Comparison of ENCODE assay signal across 13 cellular contexts in genomic region chr17:35160354-35161201, GRCh38. TPM values are rescaled to one million over a fixed set of nuclear protein-coding genes. Genes with fewer than 3 reads are reported as not detected.
DNase-seq lines count a peak whose midpoint lies in the region; ATAC-seq lines count a peak whose summit lies in the region.
"Had no signal": no experiment of that assay in that cellular context is flagged by ENCODE, and none has a peak within 500 bp of the region (broad histone marks: within the 10 kb centered on the region; RNA-seq: fewer than 3 reads in every experiment).

No MANE protein-coding gene starts in this region.

- H3K9me3 Mint-ChIP-seq in immature natural killer cell = no peaks in the 10 kb centered on the region
- H3K9me3 Mint-ChIP-seq: nephron progenitor cell had no signal

- no peaks in the 10 kb centered on the region for H3K9me3 ChIP-seq in thymus (ENCODE audit: control insufficient read depth)
- H3K9me3 ChIP-seq: Peyer's patch, uterus had no signal

- no peaks in the 10 kb centered on the region for H3K36me3 ChIP-seq in thymus (ENCODE audit: control insufficient read depth, insufficient read depth)
- H3K36me3 ChIP-seq: Peyer's patch, uterus had no signal

- no peak for ATAC-seq in GM21390 (IDR thresholded peaks at IDR 0.05; ENCODE audit: unreplicated experiment)
- ATAC-seq: left lobe of liver had no signal

- H3K4me3 Mint-ChIP-seq in immature natural killer cell = peak overlapping the region; percentile 71 to 82 (median 77)
- H3K4me3 Mint-ChIP-seq: nephron progenitor cell had no signal

- H3K36me3 Mint-ChIP-seq in immature natural killer cell = no peaks in the 10 kb centered on the region

- peaks cover 0 to 1% (median 0%) of the 10 kb centered on the region in 3 donors for H3K27me3 Mint-ChIP-seq in immature natural killer cell (ENCODE audit: low read depth in 3 of 3)

- WGBS in thymus = 78% methylated on average over 13 of the region's 13 CpGs

- DNase-seq in activated gamma-delta T cell treated with Interleukin-2 at 50 U/mL for 16 hours = peak; percentile 18
- DNase-seq in activated gamma-delta T cell (lab: John Stamatoyannopoulos, UW) = no peak
- DNase-seq in activated T-cell treated with anti-CD3 and anti-CD28 coated beads, Interleukin-2, amount 50 U/mL, for 1 hour = peak; percentile 68
- DNase-seq in immature natural killer cell = peak; percentile 73 to 80 (median 78)
- no peak for DNase-seq in COLO829 (ENCODE audit: low spot score)
- DNase-seq in NCI-H146 treated with DMSO at 0.1 percent for 48 hours (lab: John Stamatoyannopoulos, UW; ENCODE audit: unreplicated experiment) = no peak
- DNase-seq: nephron progenitor cell, uterus had no signal

- peak overlapping the region; percentile 88 to 98 (median 95) for H3K27ac Mint-ChIP-seq in immature natural killer cell
- H3K27ac Mint-ChIP-seq: nephron progenitor cell had no signal

- H3K27ac ChIP-seq in thymus (ENCODE audit: low read depth) = peak overlapping the region; percentile 70
- H3K27ac ChIP-seq: cardiac muscle cell, uterus had no signal

- H3K4me1 Mint-ChIP-seq in immature natural killer cell = peaks cover 47 to 48% of the 10 kb centered on the region in 2 donors
- H3K4me1 Mint-ChIP-seq: nephron progenitor cell had no signal

- no peak overlapping the region for H3K4me3 ChIP-seq in thymus (ENCODE audit: low read length)
- H3K4me3 ChIP-seq: cardiac muscle cell, Peyer's patch, uterus had no signal

- peaks cover 10% of the 10 kb centered on the region for H3K4me1 ChIP-seq in thymus (ENCODE audit: control insufficient read depth, insufficient read depth, low read length)
- H3K4me1 ChIP-seq: Peyer's patch, uterus had no signal

- no peaks in the 10 kb centered on the region for H3K27me3 ChIP-seq in thymus (ENCODE audit: control insufficient read depth, insufficient read depth)
- H3K27me3 ChIP-seq: cardiac muscle cell, Peyer's patch, uterus had no signal

RNA-seq across cellular contexts. Expression of gene UNC45B, which starts 13.0 kb away (rescaled TPM):
- polyA plus RNA-seq in immature natural killer cell (1 to 10 TPM in 1 of 3 donors, under 1 TPM in 1, not detected in 1; 0.41 to 1.0 TPM), thymus (0.27 TPM)

RNA-seq across cellular contexts. Expression of gene NLE1, which starts 18.5 kb away (rescaled TPM):
- polyA plus RNA-seq in immature natural killer cell = 1 to 10 TPM; 2.1 to 4.7 (median 3.3) TPM
- 4.9 TPM for polyA plus RNA-seq in thymus

RNA-seq across cellular contexts. Expression of gene SLC35G3, which starts 33.6 kb away (rescaled TPM):
- polyA plus RNA-seq in immature natural killer cell (not detected), thymus (0.09 TPM)

RNA-seq across cellular contexts. Expression of gene FNDC8, which starts 39.2 kb away (rescaled TPM):
- polyA plus RNA-seq in immature natural killer cell = not detected
- 0.02 TPM for polyA plus RNA-seq in thymus
- polyA plus RNA-seq: cardiac muscle cell had no signal

RNA-seq across cellular contexts. Expression of gene RAD51D, which starts 40.9 kb away (rescaled TPM):
- 10 to 100 TPM; 11.0 to 17.8 (median 13.8) TPM for polyA plus RNA-seq in immature natural killer cell
- 5.9 TPM for polyA plus RNA-seq in thymus

Comparison
In these comparisons a context has a peak if more than half of its experiments do, and no peak if none do; other contexts are left out.
1. DNase-seq: peak in activated gamma-delta T cell treated with Interleukin-2 at 50 U/mL for 16 hours (single experiment), activated T-cell treated with anti-CD3 and anti-CD28 coated beads, Interleukin-2, amount 50 U/mL, for 1 hour (single experiment) and immature natural killer cell (3 of 3); none in activated gamma-delta T cell (single experiment), COLO829 (single experiment) and NCI-H146 treated with DMSO at 0.1 percent for 48 hours (single experiment).